Comparison of ENCODE assay signal across 10 cellular contexts in genomic region chr3:29759443-29760033, GRCh38.
DNase-seq lines count a peak whose midpoint lies in the region; ATAC-seq and TF ChIP-seq lines count a peak whose summit lies in the region.
"Had no signal": no experiment of that assay in that cellular context is flagged by ENCODE, and none has a peak within 500 bp of the region (broad histone marks: within the 10 kb centered on the region; RNA-seq: fewer than 3 reads in every experiment).

No MANE protein-coding gene starts in this region.

- H3K27ac ChIP-seq in suprapubic skin (peak overlapping the region; percentile 77), OCI-LY7 (ENCODE audit: low read depth, low read length, poor library complexity, severe bottlenecking) (no peak overlapping the region)
- no peak overlapping the region for H3K27ac ChIP-seq in CD8-positive, alpha-beta T cell (ENCODE audit: low read depth, low read length)

- H3K9me3 ChIP-seq in suprapubic skin (no peaks in the 10 kb centered on the region), OCI-LY7 (ENCODE audit: low read length) (no peaks in the 10 kb centered on the region)
- H3K9me3 ChIP-seq in CD8-positive, alpha-beta T cell (ENCODE audit: low read length): no peaks in the 10 kb centered on the region

- BruUV-seq in OCI-LY7 (replicated peaks; lab: Mats Ljungman, UMichigan): no TSS peak

- POLR2A ChIA-PET in OCI-LY7 (lab: Charles Lee): interaction anchor here (0.6 to 1.2 kb wide), 3 partner anchors 13 to 548 kb away, joined by 3 to 5 read pairs (median 3); no protein-coding TSS in a partner anchor
- POLR2A ChIA-PET in CD8-positive, alpha-beta T cell (lab: Charles Lee): no interaction called here

- H3K4me3 ChIP-seq in suprapubic skin (no peak overlapping the region), OCI-LY7 (ENCODE audit: low read depth, low read length, poor library complexity, severe bottlenecking) (no peak overlapping the region)
- no peak overlapping the region for H3K4me3 ChIP-seq in CD8-positive, alpha-beta T cell (ENCODE audit: low read depth, low read length)

- H3K36me3 ChIP-seq in suprapubic skin: no peaks in the 10 kb centered on the region
- H3K36me3 ChIP-seq in OCI-LY7 (ENCODE audit: insufficient read depth, low read length): no peaks in the 10 kb centered on the region
- no peaks in the 10 kb centered on the region for H3K36me3 ChIP-seq in CD8-positive, alpha-beta T cell (ENCODE audit: insufficient read depth, low read length)

- H3K4me1 ChIP-seq in suprapubic skin (peaks cover 36% of the 10 kb centered on the region), OCI-LY7 (ENCODE audit: insufficient read depth, low read length, poor library complexity, severe bottlenecking) (no peaks in the 10 kb centered on the region)
- H3K4me1 ChIP-seq in CD8-positive, alpha-beta T cell (ENCODE audit: insufficient read depth, low read length): no peaks in the 10 kb centered on the region

- no peaks in the 10 kb centered on the region for H3K9me3 Mint-ChIP-seq in CD8-positive, alpha-beta T cell

- no peak for TF ChIP-seq EP300 in suprapubic skin (IDR thresholded peaks at IDR 0.05)

- TF ChIP-seq POLR2A in suprapubic skin (IDR thresholded peaks at IDR 0.05): no peak

- intact Hi-C loops in OCI-LY7 (cut with micrococcal nuclease; ENCODE audit: unreplicated experiment): no loop called here
- intact Hi-C loops in CD8-positive, alpha-beta T cell (cut with DNase I, micrococcal nuclease): no loop called here

- no peak for ATAC-seq in GM21381 (IDR thresholded peaks at IDR 0.05; ENCODE audit: unreplicated experiment)
- ATAC-seq in CD8-positive, alpha-beta T cell: no peak

- H3K4me3 Mint-ChIP-seq in CD8-positive, alpha-beta T cell: no peak overlapping the region

- TF ChIP-seq CTCF in suprapubic skin (IDR thresholded peaks at IDR 0.05) (no peak), OCI-LY7 (conservative IDR thresholded peaks at IDR 0.05; ENCODE audit: low read length) (no peak)
- TF ChIP-seq CTCF in CD8-positive, alpha-beta T cell (IDR thresholded peaks at IDR 0.05): no peak

- H3K36me3 Mint-ChIP-seq in CD8-positive, alpha-beta T cell: no peaks in the 10 kb centered on the region

- H3K4me1 Mint-ChIP-seq in CD8-positive, alpha-beta T cell (ENCODE audit: low read depth): no peaks in the 10 kb centered on the region

- peaks cover 2% of the 10 kb centered on the region for H3K27me3 Mint-ChIP-seq in CD8-positive, alpha-beta T cell (ENCODE audit: low read depth)

- peak; percentile 58 for DNase-seq in NCI-H1092 treated with DMSO at 0.1 percent for 48 hours (lab: John Stamatoyannopoulos, UW)
- DNase-seq in amniotic epithelial cell (ENCODE audit: low read depth): peak; percentile 67
- DNase-seq in islet precursor cell: peak; percentile 67
- no peak for DNase-seq in suprapubic skin (ENCODE audit: low spot score in 2 of 2)
- no peak for DNase-seq in UCSD-AML1 (lab: John Stamatoyannopoulos, UW; ENCODE audit: unreplicated experiment)
- DNase-seq in OCI-LY7 (ENCODE audit: low spot score): no peak
- DNase-seq in CD8-positive, alpha-beta T cell: no peak
- DNase-seq: central memory CD4-positive, alpha-beta T cell; T-helper 2 cell had no signal

- no peaks in the 10 kb centered on the region for H3K9me2 ChIP-seq in OCI-LY7 (ENCODE audit: insufficient read depth, low read length)

- H3K27ac Mint-ChIP-seq in CD8-positive, alpha-beta T cell: no peak overlapping the region

- no peaks in the 10 kb centered on the region for H4K20me1 ChIP-seq in OCI-LY7 (ENCODE audit: insufficient read depth, low read length)

- no peaks in the 10 kb centered on the region for H3K27me3 ChIP-seq in suprapubic skin
- no peaks in the 10 kb centered on the region for H3K27me3 ChIP-seq in CD8-positive, alpha-beta T cell (ENCODE audit: insufficient read depth, low read length)

- 72% methylated on average over 9 of the region's 9 CpGs for WGBS in suprapubic skin

- CTCF ChIA-PET in OCI-LY7 (lab: Charles Lee; ENCODE audit: unreplicated experiment): no interaction called here
- CTCF ChIA-PET in CD8-positive, alpha-beta T cell (lab: Charles Lee): no interaction called here

- H3K4me2 ChIP-seq in OCI-LY7 (ENCODE audit: low read length): no peak overlapping the region

- H2AFZ ChIP-seq in OCI-LY7 (ENCODE audit: low read length): no peak overlapping the region

- no peaks in the 10 kb centered on the region for H3K79me2 ChIP-seq in OCI-LY7 (ENCODE audit: insufficient read depth, low read depth, low read length)

Comparison
In these comparisons a context has a peak if more than half of its experiments do, and no peak if none do; other contexts are left out.
1. DNase-seq: peak in NCI-H1092 treated with DMSO at 0.1 percent for 48 hours (single experiment), amniotic epithelial cell (single experiment) and islet precursor cell (single experiment); none in suprapubic skin (0 of 2), UCSD-AML1 (single experiment), OCI-LY7 (single experiment) and CD8-positive, alpha-beta T cell (0 of 7).